1 cellular context compared by ENCODE assay signal in genomic region chrX:52511126-52511525, GRCh38. TPM values are rescaled to one million over a fixed set of nuclear protein-coding genes. Genes with fewer than 3 reads are reported as not detected.
"Had no signal": no experiment of that assay in that cellular context is flagged by ENCODE, and none has a peak within 500 bp of the region (broad histone marks: within the 10 kb centered on the region; RNA-seq: fewer than 3 reads in every experiment).

No MANE protein-coding gene starts in this region.

RNA-seq across cellular contexts. Expression of gene XAGE1B, which starts 5.7 kb away (rescaled TPM):
- total RNA-seq: G401 had no signal

RNA-seq across cellular contexts. Expression of gene XAGE1A, which starts 15.5 kb away (rescaled TPM):
- total RNA-seq: G401 had no signal
